In the genomic region with DNA sequence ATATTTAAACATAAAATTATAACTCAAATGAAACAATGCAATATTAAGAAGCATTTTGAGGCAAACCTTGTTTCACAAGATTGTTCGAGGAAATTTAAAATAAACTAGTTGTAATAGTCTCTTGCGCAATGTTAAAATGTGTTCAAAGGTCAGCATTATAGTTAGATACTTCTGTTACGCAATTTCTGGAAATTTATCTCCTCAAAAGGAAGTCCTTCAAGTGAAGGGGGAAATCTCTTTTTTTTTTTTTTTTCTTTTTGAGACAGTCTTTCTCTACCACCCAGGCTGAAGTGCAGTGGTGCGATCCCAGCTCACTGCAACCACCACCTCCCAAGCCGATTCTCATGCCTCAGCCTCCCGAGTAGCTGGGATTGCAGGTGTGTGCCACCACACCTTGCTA, we compare ENCODE assay signal across 1 cellular context.
TF ChIP-seq lines count a peak whose summit lies in the region.

No MANE protein-coding gene starts in this region.

TF ChIP-seq in HepG2, 621 proteins besides CTCF, POLR2A, EP300 and RAD21 (continued from another document):
- TF ChIP-seq, protein P1, sequence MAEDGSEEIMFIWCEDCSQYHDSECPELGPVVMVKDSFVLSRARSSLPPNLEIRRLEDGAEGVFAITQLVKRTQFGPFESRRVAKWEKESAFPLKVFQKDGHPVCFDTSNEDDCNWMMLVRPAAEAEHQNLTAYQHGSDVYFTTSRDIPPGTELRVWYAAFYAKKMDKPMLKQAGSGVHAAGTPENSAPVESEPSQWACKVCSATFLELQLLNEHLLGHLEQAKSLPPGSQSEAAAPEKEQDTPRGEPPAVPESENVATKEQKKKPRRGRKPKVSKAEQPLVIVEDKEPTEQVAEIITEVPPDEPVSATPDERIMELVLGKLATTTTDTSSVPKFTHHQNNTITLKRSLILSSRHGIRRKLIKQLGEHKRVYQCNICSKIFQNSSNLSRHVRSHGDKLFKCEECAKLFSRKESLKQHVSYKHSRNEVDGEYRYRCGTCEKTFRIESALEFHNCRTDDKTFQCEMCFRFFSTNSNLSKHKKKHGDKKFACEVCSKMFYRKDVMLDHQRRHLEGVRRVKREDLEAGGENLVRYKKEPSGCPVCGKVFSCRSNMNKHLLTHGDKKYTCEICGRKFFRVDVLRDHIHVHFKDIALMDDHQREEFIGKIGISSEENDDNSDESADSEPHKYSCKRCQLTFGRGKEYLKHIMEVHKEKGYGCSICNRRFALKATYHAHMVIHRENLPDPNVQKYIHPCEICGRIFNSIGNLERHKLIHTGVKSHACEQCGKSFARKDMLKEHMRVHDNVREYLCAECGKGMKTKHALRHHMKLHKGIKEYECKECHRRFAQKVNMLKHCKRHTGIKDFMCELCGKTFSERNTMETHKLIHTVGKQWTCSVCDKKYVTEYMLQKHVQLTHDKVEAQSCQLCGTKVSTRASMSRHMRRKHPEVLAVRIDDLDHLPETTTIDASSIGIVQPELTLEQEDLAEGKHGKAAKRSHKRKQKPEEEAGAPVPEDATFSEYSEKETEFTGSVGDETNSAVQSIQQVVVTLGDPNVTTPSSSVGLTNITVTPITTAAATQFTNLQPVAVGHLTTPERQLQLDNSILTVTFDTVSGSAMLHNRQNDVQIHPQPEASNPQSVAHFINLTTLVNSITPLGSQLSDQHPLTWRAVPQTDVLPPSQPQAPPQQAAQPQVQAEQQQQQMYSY (CRISPR knock-in tag; IDR thresholded peaks at IDR 0.05) = no peak
- no peak for TF ChIP-seq CHD4 (IDR thresholded peaks at IDR 0.05; ENCODE audit: borderline replicate concordance, low read length)
